21 cellular contexts compared by ENCODE assay signal in genomic region chr17:64124609-64125008, GRCh38.
"Had no signal": no experiment of that assay in that cellular context is flagged by ENCODE, and none has a peak within 500 bp of the region (broad histone marks: within the 10 kb centered on the region; RNA-seq: fewer than 3 reads in every experiment).

No MANE protein-coding gene starts in this region.

- H3K27me3 ChIP-seq: dorsolateral prefrontal cortex, heart right ventricle, spleen, stomach, transverse colon had no signal

- H3K27me3 Mint-ChIP-seq: naive thymus-derived CD8-positive, alpha-beta T cell had no signal

- H3K4me3 Mint-ChIP-seq: neural crest cell had no signal

- H3K9me3 Mint-ChIP-seq: naive thymus-derived CD8-positive, alpha-beta T cell had no signal

- ATAC-seq: esophagus mucosa; heart right ventricle; mucosa of descending colon; naive thymus-derived CD8-positive, alpha-beta T cell; sciatic nerve had no signal

- DNase-seq: cortex of kidney; dorsolateral prefrontal cortex; effector CD8-positive, alpha-beta T cell; heart right ventricle; hypothalamus; kidney glomerular epithelial cell; mucosa of descending colon; naive thymus-derived CD8-positive, alpha-beta T cell; posterior cingulate gyrus; spleen; stimulated activated CD4-positive, alpha-beta T cell treated with anti-CD3 and anti-CD28 coated beads, Interleukin-15, amount 100 ng/mL, for 24 hours; stimulated activated CD4-positive, alpha-beta T cell treated with anti-CD3 and anti-CD28 coated beads, Interleukin-1b, Interleukin-23, amount 100 ng/mL, for 48 hours; stimulated activated CD4-positive, alpha-beta T cell treated with anti-CD3 and anti-CD28 coated beads, Interleukin-4, amount 100 ng/mL, for 24 hours; stimulated activated naive CD4-positive, alpha-beta T cell; substantia nigra; transverse colon had no signal

- H3K27ac ChIP-seq: dorsolateral prefrontal cortex, heart right ventricle, spleen, thoracic aorta, transverse colon had no signal

- H3K9me3 ChIP-seq: heart right ventricle, mucosa of descending colon, spleen, stomach, thoracic aorta, transverse colon had no signal

- H3K4me3 ChIP-seq: dorsolateral prefrontal cortex, heart right ventricle, mucosa of descending colon, spleen, thoracic aorta, transverse colon had no signal

- H3K36me3 ChIP-seq: thoracic aorta, transverse colon had no signal
